9 cellular contexts compared by ENCODE assay signal in the genomic region with DNA sequence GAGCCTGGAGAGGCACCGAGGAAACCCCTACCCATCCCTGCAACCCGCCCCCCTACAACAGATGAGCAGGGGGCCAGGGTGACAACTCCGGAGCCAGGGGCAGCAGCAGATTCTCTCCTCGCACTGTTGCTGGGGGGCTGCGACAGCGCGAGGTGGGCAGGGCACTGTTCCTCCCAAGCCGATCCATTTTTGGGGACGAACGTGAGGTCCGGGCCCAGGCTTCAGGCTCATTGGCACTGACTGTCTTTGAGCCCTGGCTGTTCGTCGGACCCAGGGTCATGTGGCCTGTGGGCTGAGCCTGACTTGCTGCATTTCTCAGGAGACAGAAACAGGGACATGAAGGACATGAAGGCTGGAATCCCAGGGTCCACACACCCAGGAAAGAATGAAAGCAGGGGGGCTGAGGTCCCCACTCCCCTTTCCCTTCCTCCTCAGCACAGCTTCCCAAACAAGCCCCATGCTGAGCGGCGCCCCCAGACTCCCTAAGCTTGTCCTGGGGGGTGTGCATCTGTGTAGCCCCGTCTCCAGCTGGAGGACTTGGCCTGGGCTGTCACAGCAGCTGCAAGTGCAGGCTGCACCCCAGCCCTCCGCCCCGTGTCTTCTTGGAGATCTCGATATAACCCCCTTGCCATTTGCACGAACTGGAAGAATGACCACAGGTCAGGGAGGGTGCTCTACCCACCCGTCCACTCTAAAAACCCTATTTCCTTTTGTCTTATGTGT. TPM values are rescaled to one million over a fixed set of nuclear protein-coding genes. Genes with fewer than 3 reads are reported as not detected.
DNase-seq lines count a peak whose midpoint lies in the region; ATAC-seq and TF ChIP-seq lines count a peak whose summit lies in the region.
"Had no signal": no experiment of that assay in that cellular context is flagged by ENCODE, and none has a peak within 500 bp of the region (broad histone marks: within the 10 kb centered on the region; RNA-seq: fewer than 3 reads in every experiment).

No MANE protein-coding gene starts in this region.

- H3K36me3 ChIP-seq in BJ (ENCODE audit: control insufficient read depth, insufficient read depth, low read length) (peaks cover 3% of the 10 kb centered on the region), adrenal gland (replicated peaks in 1 of 2) (no peaks in the 10 kb centered on the region), prostate gland (no peaks in the 10 kb centered on the region)

- TF ChIP-seq POLR2A in adrenal gland (IDR thresholded peaks at IDR 0.05) (no peak), prostate gland (IDR thresholded peaks at IDR 0.05) (no peak)

- H3K4me3 ChIP-seq in BJ (ENCODE audit: low read depth, low read length) (peak overlapping the region; percentile 31), adrenal gland (peak overlapping the region in 1 of 4 donors; percentile 35), prostate gland (peak overlapping the region in 1 of 2 donors; percentile 1)

- TF ChIP-seq CTCF in BJ (IDR thresholded peaks at IDR 0.05; ENCODE audit: insufficient read depth, low read depth, low read length): no peak
- no peak for TF ChIP-seq CTCF in adrenal gland (IDR thresholded peaks at IDR 0.05)
- TF ChIP-seq CTCF in prostate gland (IDR thresholded peaks at IDR 0.05): no peak

- H3K4me1 ChIP-seq in adrenal gland (replicated peaks in 1 of 2) (peaks cover 27 to 52% of the 10 kb centered on the region in 2 donors), prostate gland (replicated peaks) (peaks cover 3% of the 10 kb centered on the region)

- WGBS in adrenal gland, 4 donors: 56 to 60% (median 57%) methylated on average over 11 to 21 of the region's 21 CpGs
- 36% methylated on average over 19 of the region's 21 CpGs for WGBS in prostate gland

- CTCF ChIA-PET in BJ (lab: Yijun Ruan, JAX): interaction anchor here (0.9 to 5.1 kb wide), 4 partner anchors 16 to 88 kb away, joined by 3 to 27 read pairs (median 11); no protein-coding TSS in a partner anchor
- CTCF ChIA-PET in HEK293T (lab: Yijun Ruan, JAX): no interaction called here

- intact Hi-C loops in adrenal gland (cut with DNase I) (no loop called here), left ventricle myocardium superior (cut with micrococcal nuclease) (no loop called here), prostate gland (cut with DNase I) (loop anchor here (5.0 kb wide), 1 partner anchor 38 kb away; no protein-coding TSS in a partner anchor)

- ATAC-seq in left ventricle myocardium superior (peak; percentile 20), HG02759 (IDR thresholded peaks at IDR 0.05; ENCODE audit: unreplicated experiment) (no peak), GM21423 (IDR thresholded peaks at IDR 0.05; ENCODE audit: unreplicated experiment) (no peak), HG02571 (IDR thresholded peaks at IDR 0.05; ENCODE audit: unreplicated experiment) (no peak)

- no peaks in the 10 kb centered on the region for H3K9me3 ChIP-seq in adrenal gland (replicated peaks in 1 of 3)
- no peaks in the 10 kb centered on the region for H3K9me3 ChIP-seq in prostate gland

- H3K27me3 ChIP-seq in BJ (ENCODE audit: control insufficient read depth, insufficient read depth, low read length) (no peaks in the 10 kb centered on the region), adrenal gland (no peaks in the 10 kb centered on the region), prostate gland (replicated peaks; ENCODE audit: insufficient read depth) (no peaks in the 10 kb centered on the region)

- H3K27ac ChIP-seq in adrenal gland: peak overlapping the region; percentile 66 to 100 (median 84)
- peak overlapping the region; percentile 74 to 82 for H3K27ac ChIP-seq in prostate gland

- DNase-seq in BJ (ENCODE audit: low read depth) (no peak), adrenal gland (peak in 4 of 7 donors; percentile 37 to 67 (median 56)), left ventricle myocardium superior (peak; percentile 58), prostate gland (ENCODE audit: low spot score) (no peak), HEK293T (ENCODE audit: extremely low spot score) (no peak)

- POLR2A ChIA-PET in BJ (lab: Charles Lee) (interaction anchor here (0.5 to 1.0 kb wide), 3 partner anchors 9 to 45 kb away, joined by 3 to 6 read pairs (median 4); no protein-coding TSS in a partner anchor), HEK293T (lab: Yijun Ruan, JAX) (no interaction called here)

TF ChIP-seq in HEK293T, 16 proteins besides CTCF, POLR2A, EP300 and RAD21:
- TF ChIP-seq L3MBTL2 (conservative IDR thresholded peaks at IDR 0.05) (no peak), HDGF (IDR thresholded peaks at IDR 0.05; ENCODE audit: borderline replicate concordance) (no peak), SP1 (IDR thresholded peaks at IDR 0.05) (no peak), LEF1 (IDR thresholded peaks at IDR 0.05; ENCODE audit: borderline replicate concordance) (no peak), ZNF384 (IDR thresholded peaks at IDR 0.05) (no peak), FOXK2 (IDR thresholded peaks at IDR 0.05) (no peak), TARDBP (IDR thresholded peaks at IDR 0.05) (no peak), BHLHE40 (IDR thresholded peaks at IDR 0.05; ENCODE audit: borderline replicate concordance) (no peak), FOXM1 (IDR thresholded peaks at IDR 0.05; ENCODE audit: borderline replicate concordance) (no peak), NFRKB (IDR thresholded peaks at IDR 0.05) (no peak), ELF4 (IDR thresholded peaks at IDR 0.05) (no peak), FOXA1 (IDR thresholded peaks at IDR 0.05) (no peak), ARNT (IDR thresholded peaks at IDR 0.05) (no peak), PKNOX1 (IDR thresholded peaks at IDR 0.05) (no peak), CTBP1 (IDR thresholded peaks at IDR 0.05; ENCODE audit: borderline replicate concordance) (no peak), SUZ12 (IDR thresholded peaks at IDR 0.05) (no peak)

RNA-seq across cellular contexts. Expression of gene CEP295NL, which starts 18.7 kb away (rescaled TPM):
- polyA plus RNA-seq in BJ (2011; rRNA removed) (0.13 and 0.15 TPM in 2 replicates), adrenal gland (1 to 10 TPM in 1 of 3 donors, under 1 TPM in 2; 0.07 to 3.7 (median 0.13) TPM)
- 0.66 and 1.1 TPM in 2 replicates for polyA minus RNA-seq in BJ (2011; rRNA and poly(A)+ RNA removed)
- total RNA-seq in adrenal gland (1 to 10 TPM in 5 of 8 donors, under 1 TPM in 3; 0.18 to 5.1 (median 1.5) TPM), left ventricle myocardium superior (0.79 TPM), prostate gland (1 to 10 TPM; 2.2 to 8.2 TPM)
- total RNA-seq: activated CD8-positive, alpha-beta memory T cell treated with anti-CD3 and anti-CD28 coated beads for 36 hours had no signal

RNA-seq across cellular contexts. Expression of gene TIMP2, which starts 40.9 kb away (rescaled TPM):
- polyA plus RNA-seq in BJ (2011; rRNA removed) (319 and 361 TPM in 2 replicates), adrenal gland (100 to 1,000 TPM in 1 of 3 donors, 10 to 100 TPM in 2; 50.8 to 153 (median 55.9) TPM)
- 119 and 190 TPM in 2 replicates for polyA minus RNA-seq in BJ (2011; rRNA and poly(A)+ RNA removed)
- total RNA-seq in adrenal gland (100 to 1,000 TPM; 112 to 275 (median 219) TPM), left ventricle myocardium superior (132 TPM), prostate gland (100 to 1,000 TPM in 1 of 2 donors, 10 to 100 TPM in 1; 54.5 to 500 TPM)

RNA-seq across cellular contexts. Expression of gene USP36, which starts 43.7 kb away (rescaled TPM):
- 17.0 and 22.1 TPM in 2 replicates for polyA plus RNA-seq in BJ (2011; rRNA removed)
- 28.9 TPM in 2 replicates for polyA minus RNA-seq in BJ (2011; rRNA and poly(A)+ RNA removed)
- total RNA-seq in adrenal gland: 10 to 100 TPM; 15.7 to 69.1 (median 47.1) TPM
- 10 to 100 TPM; 19.7 to 48.8 (median 44.8) TPM for polyA plus RNA-seq in adrenal gland
- 24.7 TPM for total RNA-seq in left ventricle myocardium superior
- 10 to 100 TPM; 31.2 to 66.6 TPM for total RNA-seq in prostate gland

Comparison
In these comparisons a context has a peak if more than half of its experiments do, and no peak if none do; other contexts are left out.
1. DNase-seq: peak in adrenal gland (4 of 7) and left ventricle myocardium superior (single experiment); none in BJ (single experiment), prostate gland (single experiment) and HEK293T (single experiment).